ENCODE assay signal across 8 cellular contexts in genomic region chr21:29297483-29298347, GRCh38. TPM values are rescaled to one million over a fixed set of nuclear protein-coding genes. Genes with fewer than 3 reads are reported as not detected.
A peak's percentile ranks its signal among the peaks of the same experiment; 100 is the strongest.
DNase-seq lines count a peak whose midpoint lies in the region; ATAC-seq and TF ChIP-seq lines count a peak whose summit lies in the region.

No MANE protein-coding gene starts in this region.

- H3K4me1 ChIP-seq in adipocyte (ENCODE audit: control insufficient read depth, insufficient read depth, low read length) (peaks cover 31% of the 10 kb centered on the region), liver (ENCODE audit: control insufficient read depth in 4 of 4, insufficient read depth in 4 of 4, low read length in 3 of 4) (peaks cover 2 to 44% (median 26%) of the 10 kb centered on the region in 4 donors), thymus (ENCODE audit: control insufficient read depth, insufficient read depth, low read length) (peaks cover 19% of the 10 kb centered on the region)

- no peak for ATAC-seq in GM21515 (IDR thresholded peaks at IDR 0.05; ENCODE audit: unreplicated experiment)

- TF ChIP-seq CTCF in liver (IDR thresholded peaks at IDR 0.05; ENCODE audit: low read depth, low read length, missing input control), result no peak

- H3K9me3 ChIP-seq in adipocyte (ENCODE audit: control insufficient read depth, low read length) (no peaks in the 10 kb centered on the region), liver (ENCODE audit: control insufficient read depth in 4 of 4, low read length in 3 of 4) (no peaks in the 10 kb centered on the region), thymus (ENCODE audit: control insufficient read depth) (no peaks in the 10 kb centered on the region)

- H3K4me3 ChIP-seq in adipocyte (ENCODE audit: low read length) (peak overlapping the region; percentile 77), liver (ENCODE audit: low read depth in 1 of 3, low read length in 3 of 3) (peak overlapping the region; percentile 52 to 94 (median 70)), thymus (ENCODE audit: low read length) (peak overlapping the region; percentile 97)

- no peak for TF ChIP-seq RAD21 in liver (IDR thresholded peaks at IDR 0.05)

- no peaks in the 10 kb centered on the region for H3K27me3 ChIP-seq in adipocyte (replicated peaks; ENCODE audit: control insufficient read depth, insufficient read depth, low read length)
- H3K27me3 ChIP-seq in liver (ENCODE audit: control insufficient read depth in 4 of 4, insufficient read depth in 4 of 4, low read length in 3 of 4), result no peaks in the 10 kb centered on the region
- no peaks in the 10 kb centered on the region for H3K27me3 ChIP-seq in thymus (ENCODE audit: control insufficient read depth, insufficient read depth)

- H3K9ac ChIP-seq in adipocyte (ENCODE audit: low read length) (peak overlapping the region; percentile 67), liver (ENCODE audit: low read depth in 1 of 2, low read length in 2 of 2) (peak overlapping the region in 1 of 2 donors; percentile 36)

- DNase-seq in activated T-cell treated with anti-CD3 and anti-CD28 coated beads, Interleukin-2, amount 50 U/mL, for 1 hour, result peak; percentile 23
- DNase-seq in activated T-cell treated with anti-CD3 and anti-CD28 coated beads for 4 hours, result no peak
- DNase-seq in adipocyte (ENCODE audit: low read depth), result no peak
- no peak for DNase-seq in UCSD-AML1 (lab: John Stamatoyannopoulos, UW; ENCODE audit: unreplicated experiment)
- no peak for DNase-seq in stimulated activated CD4-positive, alpha-beta T cell treated with anti-CD3 and anti-CD28 coated beads, Interleukin-4, amount 100 ng/mL, for 24 hours

- peak overlapping the region; percentile 84 to 97 for H3K27ac ChIP-seq in liver (ENCODE audit: low read depth in 1 of 2, low read length in 2 of 2)
- H3K27ac ChIP-seq in thymus (ENCODE audit: low read depth), result peak overlapping the region; percentile 36

- 44% methylated on average over 27 of the region's 27 CpGs for WGBS in liver
- 91% methylated on average over 27 of the region's 27 CpGs for WGBS in thymus

- H3K36me3 ChIP-seq in adipocyte (ENCODE audit: control insufficient read depth, insufficient read depth, low read length, severe bottlenecking) (no peaks in the 10 kb centered on the region), liver (ENCODE audit: control insufficient read depth in 4 of 4, insufficient read depth in 3 of 4, low read depth in 1 of 4, low read length in 3 of 4) (no peaks in the 10 kb centered on the region), thymus (ENCODE audit: control insufficient read depth, insufficient read depth) (no peaks in the 10 kb centered on the region)

TF ChIP-seq in liver, 16 proteins besides CTCF, POLR2A, EP300 and RAD21:
- TF ChIP-seq ATF3 (IDR thresholded peaks at IDR 0.05) (no peak), SP1 (IDR thresholded peaks at IDR 0.05) (no peak), REST (IDR thresholded peaks at IDR 0.05) (no peak), HNF4G (IDR thresholded peaks at IDR 0.05) (no peak), NR2F2 (IDR thresholded peaks at IDR 0.05) (no peak), RXRA (IDR thresholded peaks at IDR 0.05) (no peak), EGR1 (IDR thresholded peaks at IDR 0.05; ENCODE audit: low read depth in 2 of 2) (no peak), HNF4A (conservative IDR thresholded peaks at IDR 0.05) (no peak), JUND (IDR thresholded peaks at IDR 0.05) (no peak), FOXA2 (IDR thresholded peaks at IDR 0.05) (no peak), TAF1 (conservative IDR thresholded peaks at IDR 0.05) (no peak)
- TF ChIP-seq, protein P1, sequence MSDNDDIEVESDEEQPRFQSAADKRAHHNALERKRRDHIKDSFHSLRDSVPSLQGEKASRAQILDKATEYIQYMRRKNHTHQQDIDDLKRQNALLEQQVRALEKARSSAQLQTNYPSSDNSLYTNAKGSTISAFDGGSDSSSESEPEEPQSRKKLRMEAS (IDR thresholded peaks at IDR 0.05), result no peak
TF ChIP-seq in liver: peak in this region for 0.

RNA-seq across cellular contexts. Expression of gene BACH1, which starts 1.0 kb away (rescaled TPM):
- 10 to 100 TPM; 29.8 to 47.1 TPM for total RNA-seq in liver
- polyA plus RNA-seq in liver, result 1 to 10 TPM; 7.5 to 9.9 TPM
- 17.6 TPM for polyA plus RNA-seq in thymus
